1 cellular context compared by ENCODE assay signal in the genomic region with DNA sequence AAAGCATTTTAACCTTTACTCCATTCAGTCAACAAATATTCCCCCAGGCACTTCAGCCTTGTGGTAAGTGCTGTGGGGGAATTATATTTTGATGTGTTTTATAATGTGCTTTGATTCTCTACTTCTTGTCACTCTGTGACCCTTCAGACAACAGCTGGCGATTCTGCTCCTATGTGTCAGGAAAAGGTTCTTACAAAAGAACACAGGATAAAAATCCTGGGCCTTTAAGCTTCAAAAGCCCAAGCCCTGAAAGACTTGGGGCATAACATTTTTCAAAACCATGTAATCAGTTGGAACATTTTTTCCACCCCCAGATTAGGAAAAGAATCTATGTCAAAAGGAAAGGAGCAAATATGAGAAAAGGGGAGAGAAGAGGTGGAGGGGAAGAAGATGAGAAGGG.
TF ChIP-seq lines count a peak whose summit lies in the region.

No MANE protein-coding gene starts in this region.

TF ChIP-seq in IMR-90, 13 proteins besides CTCF, POLR2A, EP300 and RAD21 (continued from another document):
- TF ChIP-seq MAFK (IDR thresholded peaks at IDR 0.05; ENCODE audit: low read depth, low read length) (no peak), MAZ (IDR thresholded peaks at IDR 0.05; ENCODE audit: borderline replicate concordance, low read depth, low read length) (no peak)
TF ChIP-seq in IMR-90: peak in this region for 0.
